8 cellular contexts compared by ENCODE assay signal in the genomic region with DNA sequence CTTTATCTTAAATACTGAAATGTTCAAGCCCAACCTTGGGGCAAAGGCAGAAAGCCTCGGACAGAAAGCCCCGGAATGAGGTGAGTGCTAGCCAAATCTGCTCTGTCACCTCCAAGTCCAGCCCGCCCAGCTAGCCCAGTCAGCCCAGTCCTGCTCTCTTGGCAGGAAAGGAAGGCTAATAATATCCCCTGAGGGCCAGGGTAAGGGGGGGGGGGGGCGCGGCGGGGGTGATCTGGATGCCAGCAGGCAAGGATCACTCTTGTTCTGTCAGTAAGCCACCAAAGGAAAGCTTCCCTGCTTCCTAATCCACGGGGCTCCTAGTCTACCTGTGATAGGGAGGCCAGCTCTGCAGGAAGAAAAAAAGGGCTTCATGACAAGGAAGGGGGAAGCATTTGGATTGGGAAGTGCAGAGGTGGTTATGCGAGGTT. TPM values are rescaled to one million over a fixed set of nuclear protein-coding genes. Genes with fewer than 3 reads are reported as not detected.
DNase-seq lines count a peak whose midpoint lies in the region; ATAC-seq and TF ChIP-seq lines count a peak whose summit lies in the region.

No MANE protein-coding gene starts in this region.

- 0 out of 2 replicates have a peak overlapping the region, but pooled peaks have one; percentile 10 for H3K27ac ChIP-seq in 22Rv1
- 0 out of 2 replicates have a peak overlapping the region, but pooled peaks have one; percentile 10 for H3K27ac ChIP-seq in GM23248
- H3K27ac ChIP-seq in prostate gland, result peak overlapping the region; percentile 79 to 81

- in situ Hi-C loops in GM23248 (cut with MboI), result no loop called here

- no peak overlapping the region for H3K27ac Mint-ChIP-seq in activated B cell treated with CpG ODN at 0.5 μM for 24 hours

- H3K9ac ChIP-seq in GM23248, result peak overlapping the region; percentile 57

- intact Hi-C loops in activated B cell treated with CpG ODN at 0.5 μM for 24 hours (cut with micrococcal nuclease), result no loop called here
- intact Hi-C loops in prostate gland (cut with DNase I), result no loop called here

- TF ChIP-seq CTCF in 22Rv1 (IDR thresholded peaks at IDR 0.05), result no peak
- TF ChIP-seq CTCF in activated B cell treated with CpG ODN at 0.5 μM for 24 hours (IDR thresholded peaks at IDR 0.05), result no peak
- TF ChIP-seq CTCF in prostate gland (IDR thresholded peaks at IDR 0.05), result no peak

- ATAC-seq in activated B cell treated with CpG ODN at 0.5 μM for 24 hours (ENCODE audit: low read depth) (no peak), HG02588 (IDR thresholded peaks at IDR 0.05; ENCODE audit: unreplicated experiment) (no peak)

- no peaks in the 10 kb centered on the region for H3K9me3 Mint-ChIP-seq in activated B cell treated with CpG ODN at 0.5 μM for 24 hours

- WGBS in GM23248 (ENCODE audit: low coverage in 1 of 2, low lambda C conversion rate in 2 of 2, missing lambda C conversion rate in 2 of 2), 2 experiments, result 2 to 5% methylated on average over 5 to 8 of the region's 8 CpGs
- 5% methylated on average over 5 of the region's 8 CpGs for WGBS in prostate gland

- peak overlapping the region; percentile 76 for H3K4me3 ChIP-seq in GM23248
- H3K4me3 ChIP-seq in prostate gland, result peak overlapping the region; percentile 96 to 98

- POLR2A ChIA-PET in activated B cell treated with CpG ODN at 0.5 μM for 24 hours (lab: Charles Lee), result interaction anchor here (0.6 to 0.8 kb wide), 2 partner anchors 10 to 274 kb away, joined by 3 to 5 read pairs; no protein-coding TSS in a partner anchor

- H3K4me1 Mint-ChIP-seq in activated B cell treated with CpG ODN at 0.5 μM for 24 hours, result peaks cover 16% of the 10 kb centered on the region

- H3K27me3 Mint-ChIP-seq in activated B cell treated with CpG ODN at 0.5 μM for 24 hours, result no peaks in the 10 kb centered on the region

- no peak for TF ChIP-seq POLR2A in prostate gland (IDR thresholded peaks at IDR 0.05)

- H3K36me3 ChIP-seq in GM23248 (ENCODE audit: low read depth) (no peaks in the 10 kb centered on the region), prostate gland (no peaks in the 10 kb centered on the region)

- CTCF ChIA-PET in activated B cell treated with CpG ODN at 0.5 μM for 24 hours (lab: Charles Lee), result interaction anchor here (1.0 to 2.7 kb wide), 4 partner anchors 9 to 532 kb away, joined by 3 to 16 read pairs (median 4); no protein-coding TSS in a partner anchor

- no peaks in the 10 kb centered on the region for H3K36me3 Mint-ChIP-seq in activated B cell treated with CpG ODN at 0.5 μM for 24 hours (ENCODE audit: low read depth)

- H3K4me3 Mint-ChIP-seq in activated B cell treated with CpG ODN at 0.5 μM for 24 hours, result peak overlapping the region; percentile 87

- peaks cover 14% of the 10 kb centered on the region; the same call in 1 of the 2 replicates for H3K79me2 ChIP-seq in GM23248 (ENCODE audit: insufficient read depth)

- H3K27me3 ChIP-seq in GM23248 (replicated peaks; ENCODE audit: insufficient read depth), result no peaks in the 10 kb centered on the region
- H3K27me3 ChIP-seq in prostate gland (replicated peaks; ENCODE audit: insufficient read depth), result no peaks in the 10 kb centered on the region

- H3K4me2 ChIP-seq in GM23248 (ENCODE audit: unreplicated experiment), result peak overlapping the region; percentile 97

- H3K4me1 ChIP-seq in GM23248 (ENCODE audit: insufficient read depth) (peaks cover 4% of the 10 kb centered on the region), prostate gland (replicated peaks) (peaks cover 3% of the 10 kb centered on the region)

- no peaks in the 10 kb centered on the region for H4K20me1 ChIP-seq in GM23248 (ENCODE audit: insufficient read depth)

- DNase-seq in GM23248, result peak; percentile 79
- no peak for DNase-seq in activated B cell treated with CpG ODN at 0.5 μM for 24 hours
- peak; percentile 30 for DNase-seq in glomerular visceral epithelial cell (ENCODE audit: extremely low spot score)
- DNase-seq in prostate gland (ENCODE audit: low spot score), result peak; percentile 50
- DNase-seq in HT-29 (ENCODE audit: low spot score), result no peak
- no peak for DNase-seq in NCI-H1436 treated with DMSO at 0.1 percent for 48 hours (lab: John Stamatoyannopoulos, UW)

- H3K9me2 ChIP-seq in GM23248 (ENCODE audit: insufficient read depth), result no peaks in the 10 kb centered on the region

- H3K9me3 ChIP-seq in GM23248 (ENCODE audit: low read depth) (no peaks in the 10 kb centered on the region), prostate gland (no peaks in the 10 kb centered on the region)

- H2AFZ ChIP-seq in GM23248, result peak overlapping the region; percentile 84

- 0 out of 2 replicates have a peak, but pooled peaks cover 4% of the 10 kb centered on the region for H3F3A ChIP-seq in GM23248 (ENCODE audit: insufficient read depth)

RNA-seq across cellular contexts. Expression of gene NDRG3, which starts 1.1 kb away (rescaled TPM):
- total RNA-seq in GM23248 (2014; rRNA removed; shearing (Covaris generic)), result 19.8 and 20.2 TPM in 2 replicates
- 23.3 and 26.6 TPM in 2 replicates for polyA plus RNA-seq in GM23248 (2016; fragmentation: Nextera tagmentation; extraction: Ambion mirVana)
- total RNA-seq in activated B cell treated with CpG ODN at 0.5 μM for 24 hours, result 20.8 and 21.4 TPM in 2 replicates
- total RNA-seq in prostate gland, result 100 to 1,000 TPM in 1 of 2 donors, 10 to 100 TPM in 1; 42.8 to 127 TPM
- total RNA-seq in HT-29 (2014; rRNA removed; shearing (Covaris generic)), result 22.8 and 22.9 TPM in 2 replicates

RNA-seq across cellular contexts. Expression of gene DSN1, which starts 28.8 kb away (rescaled TPM):
- total RNA-seq in GM23248 (2014; rRNA removed; shearing (Covaris generic)), result 13.0 and 18.3 TPM in 2 replicates
- polyA plus RNA-seq in GM23248 (2016; fragmentation: Nextera tagmentation; extraction: Ambion mirVana), result 15.6 and 16.3 TPM in 2 replicates
- total RNA-seq in activated B cell treated with CpG ODN at 0.5 μM for 24 hours (11.2 and 14.0 TPM in 2 replicates), prostate gland (10 to 100 TPM; 13.0 to 17.1 TPM)
- 23.6 and 28.3 TPM in 2 replicates for total RNA-seq in HT-29 (2014; rRNA removed; shearing (Covaris generic))

Comparison
In these comparisons a context has a peak if more than half of its experiments do, and no peak if none do; other contexts are left out.
1. H3K27ac ChIP-seq: peak in every context shown above with its lines; median percentile 80 in prostate gland; 10 in 22Rv1; 10 in GM23248.
2. DNase-seq: peak in GM23248 (single experiment), glomerular visceral epithelial cell (single experiment) and prostate gland (single experiment); none in activated B cell treated with CpG ODN at 0.5 μM for 24 hours (single experiment), HT-29 (single experiment) and NCI-H1436 treated with DMSO at 0.1 percent for 48 hours (single experiment).